ENCODE assay signal across 8 cellular contexts in genomic region chr9:36193049-36193448, GRCh38. TPM values are rescaled to one million over a fixed set of nuclear protein-coding genes. Genes with fewer than 3 reads are reported as not detected.
DNase-seq lines count a peak whose midpoint lies in the region; ATAC-seq and TF ChIP-seq lines count a peak whose summit lies in the region.

No MANE protein-coding gene starts in this region.

- H3K4me3 Mint-ChIP-seq in activated T-cell treated with anti-CD3 and anti-CD28 coated beads, Interleukin-2, amount 50 U/mL, for 24 hours, result peak overlapping the region; percentile 96
- peak overlapping the region; percentile 94 for H3K4me3 Mint-ChIP-seq in activated CD4-positive, alpha-beta memory T cell treated with anti-CD3 and anti-CD28 coated beads for 36 hours
- peak overlapping the region; percentile 83 for H3K4me3 Mint-ChIP-seq in stimulated activated memory B cell treated with anti-CD40 and anti-IgM and Interleukin-4, amounts not matched to agents 10 μg/mL and 1 μg/mL and 100 μg/mL, for 72 hours

- CTCF ChIA-PET in activated CD4-positive, alpha-beta memory T cell treated with anti-CD3 and anti-CD28 coated beads for 36 hours (lab: Charles Lee), result interaction anchor here (1.1 kb wide), 1 partner anchor 90 kb away, joined by 4 read pairs; no protein-coding TSS in a partner anchor

- peak overlapping the region; percentile 66 for H3K27ac Mint-ChIP-seq in activated T-cell treated with anti-CD3 and anti-CD28 coated beads, Interleukin-2, amount 50 U/mL, for 24 hours
- peak overlapping the region; percentile 20 for H3K27ac Mint-ChIP-seq in activated CD4-positive, alpha-beta memory T cell treated with anti-CD3 and anti-CD28 coated beads for 36 hours
- H3K27ac Mint-ChIP-seq in stimulated activated memory B cell treated with anti-CD40 and anti-IgM and Interleukin-4, amounts not matched to agents 10 μg/mL and 1 μg/mL and 100 μg/mL, for 72 hours, result peak overlapping the region; percentile 25

- H3K4me1 Mint-ChIP-seq in activated T-cell treated with anti-CD3 and anti-CD28 coated beads, Interleukin-2, amount 50 U/mL, for 24 hours (ENCODE audit: low read depth), result peaks cover 54% of the 10 kb centered on the region
- H3K4me1 Mint-ChIP-seq in activated CD4-positive, alpha-beta memory T cell treated with anti-CD3 and anti-CD28 coated beads for 36 hours (ENCODE audit: low read depth), result peaks cover 45% of the 10 kb centered on the region
- peaks cover 50% of the 10 kb centered on the region for H3K4me1 Mint-ChIP-seq in stimulated activated memory B cell treated with anti-CD40 and anti-IgM and Interleukin-4, amounts not matched to agents 10 μg/mL and 1 μg/mL and 100 μg/mL, for 72 hours

- no peaks in the 10 kb centered on the region for H3K9me2 ChIP-seq in hepatocyte (replicated peaks; ENCODE audit: insufficient read depth)

- no peak for TF ChIP-seq CTCF in hepatocyte (IDR thresholded peaks at IDR 0.05; ENCODE audit: poor library complexity)

- peaks cover 31% of the 10 kb centered on the region for H3K4me1 ChIP-seq in hepatocyte (ENCODE audit: insufficient read depth)

- ATAC-seq in stimulated activated memory B cell treated with anti-CD40 and anti-IgM and Interleukin-4, amounts not matched to agents 10 μg/mL and 1 μg/mL and 100 μg/mL, for 72 hours, result no peak
- ATAC-seq in GM18498 (IDR thresholded peaks at IDR 0.05; ENCODE audit: unreplicated experiment), result no peak

- H3K27me3 ChIP-seq in hepatocyte, result no peaks in the 10 kb centered on the region

- H3K4me3 ChIP-seq in hepatocyte, result no peak overlapping the region

- intact Hi-C loops in activated CD4-positive, alpha-beta memory T cell treated with anti-CD3 and anti-CD28 coated beads for 36 hours (cut with micrococcal nuclease), result loop anchor here (5.0 kb wide), 1 partner anchor 379 kb away; the partner anchor contains the start of gene MELK

- peaks cover 66% of the 10 kb centered on the region for H3K36me3 Mint-ChIP-seq in activated T-cell treated with anti-CD3 and anti-CD28 coated beads, Interleukin-2, amount 50 U/mL, for 24 hours (ENCODE audit: low read depth)
- H3K36me3 Mint-ChIP-seq in activated CD4-positive, alpha-beta memory T cell treated with anti-CD3 and anti-CD28 coated beads for 36 hours, result peaks cover 28% of the 10 kb centered on the region
- peaks cover 21% of the 10 kb centered on the region for H3K36me3 Mint-ChIP-seq in stimulated activated memory B cell treated with anti-CD40 and anti-IgM and Interleukin-4, amounts not matched to agents 10 μg/mL and 1 μg/mL and 100 μg/mL, for 72 hours

- H3K79me2 ChIP-seq in hepatocyte, result peaks cover 71% of the 10 kb centered on the region

- POLR2A ChIA-PET in activated CD4-positive, alpha-beta memory T cell treated with anti-CD3 and anti-CD28 coated beads for 36 hours (lab: Charles Lee), result interaction anchor here (0.7 kb wide), 1 partner anchor 15 kb away, joined by 3 read pairs; no protein-coding TSS in a partner anchor

- H3K9me3 ChIP-seq in hepatocyte (ENCODE audit: low read depth), result no peaks in the 10 kb centered on the region

- H3K36me3 ChIP-seq in hepatocyte (replicated peaks; ENCODE audit: insufficient read depth, low read depth), result no peaks in the 10 kb centered on the region

- H3K27ac ChIP-seq in hepatocyte, result no peak overlapping the region

- no peak overlapping the region for H2AFZ ChIP-seq in hepatocyte

- WGBS in hepatocyte (ENCODE audit: low lambda C conversion rate, missing lambda C conversion rate), result 87% methylated on average over 4 of the region's 4 CpGs

- peaks cover 3% of the 10 kb centered on the region for H3K27me3 Mint-ChIP-seq in activated T-cell treated with anti-CD3 and anti-CD28 coated beads, Interleukin-2, amount 50 U/mL, for 24 hours
- no peaks in the 10 kb centered on the region for H3K27me3 Mint-ChIP-seq in activated CD4-positive, alpha-beta memory T cell treated with anti-CD3 and anti-CD28 coated beads for 36 hours
- H3K27me3 Mint-ChIP-seq in stimulated activated memory B cell treated with anti-CD40 and anti-IgM and Interleukin-4, amounts not matched to agents 10 μg/mL and 1 μg/mL and 100 μg/mL, for 72 hours, result no peaks in the 10 kb centered on the region

- peaks cover 63% of the 10 kb centered on the region for H4K20me1 ChIP-seq in hepatocyte (ENCODE audit: insufficient read depth, poor library complexity, severe bottlenecking)

- H3K4me2 ChIP-seq in hepatocyte, result peak overlapping the region; percentile 95

- H3K9me3 Mint-ChIP-seq in activated T-cell treated with anti-CD3 and anti-CD28 coated beads, Interleukin-2, amount 50 U/mL, for 24 hours, result no peaks in the 10 kb centered on the region
- H3K9me3 Mint-ChIP-seq in activated CD4-positive, alpha-beta memory T cell treated with anti-CD3 and anti-CD28 coated beads for 36 hours, result no peaks in the 10 kb centered on the region
- H3K9me3 Mint-ChIP-seq in stimulated activated memory B cell treated with anti-CD40 and anti-IgM and Interleukin-4, amounts not matched to agents 10 μg/mL and 1 μg/mL and 100 μg/mL, for 72 hours, result no peaks in the 10 kb centered on the region

- no peak for DNase-seq in activated T-cell treated with anti-CD3 and anti-CD28 coated beads, Interleukin-2, amount 50 U/mL, for 24 hours
- DNase-seq in activated T-cell treated with anti-CD3 and anti-CD28 coated beads for 4 hours (no peak), hepatocyte (ENCODE audit: low spot score) (no peak), inferior parietal cortex (ENCODE audit: extremely low spot score) (no peak)
- no peak for DNase-seq in activated CD4-positive, alpha-beta memory T cell treated with anti-CD3 and anti-CD28 coated beads for 36 hours
- DNase-seq in stimulated activated CD4-positive, alpha-beta T cell treated with anti-CD3 and anti-CD28 coated beads, Interleukin-4, amount 100 ng/mL, for 24 hours, result no peak

RNA-seq across cellular contexts. Expression of gene CLTA, which starts 2.3 kb away (rescaled TPM):
- total RNA-seq in activated CD4-positive, alpha-beta memory T cell treated with anti-CD3 and anti-CD28 coated beads for 36 hours, result 100 to 1,000 TPM; 139 to 144 TPM
- 317 and 339 TPM in 2 replicates for total RNA-seq in hepatocyte
- 283 and 313 TPM in 2 replicates for polyA plus RNA-seq in hepatocyte

RNA-seq across cellular contexts. Expression of gene CCIN, which starts 23.9 kb away (rescaled TPM):
- total RNA-seq in activated CD4-positive, alpha-beta memory T cell treated with anti-CD3 and anti-CD28 coated beads for 36 hours, result not detected
- total RNA-seq in hepatocyte, result not detected in 2 replicates
- polyA plus RNA-seq in hepatocyte, result 0.23 TPM in 1 of 2 replicates, not detected in the other

RNA-seq across cellular contexts. Expression of gene GLIPR2, which starts 56.5 kb away (rescaled TPM):
- 10 to 100 TPM; 24.7 to 25.8 TPM for total RNA-seq in activated CD4-positive, alpha-beta memory T cell treated with anti-CD3 and anti-CD28 coated beads for 36 hours
- total RNA-seq in hepatocyte, result 9.8 and 14.1 TPM in 2 replicates
- polyA plus RNA-seq in hepatocyte, result 12.6 and 20.1 TPM in 2 replicates
